In genomic region chr2:39542523-39542922, GRCh38 we compare ENCODE assay signal across 15 cellular contexts.
"Had no signal": no experiment of that assay in that cellular context is flagged by ENCODE, and none has a peak within 500 bp of the region (broad histone marks: within the 10 kb centered on the region; RNA-seq: fewer than 3 reads in every experiment).

No MANE protein-coding gene starts in this region.

- DNase-seq: activated CD4-positive, alpha-beta T cell treated with anti-CD3 and anti-CD28 coated beads for 1 hour; activated CD4-positive, alpha-beta T cell treated with anti-CD3 and anti-CD28 coated beads, Interleukin-2, amount 50 U/mL, for 4 hours; activated naive CD4-positive, alpha-beta T cell treated with Interleukin-2 at 50 U/mL for 16 hours; activated naive CD8-positive, alpha-beta T cell treated with anti-CD3 and anti-CD28 coated beads, Interleukin-2, amount 50 U/mL, for 24 hours; gastrocnemius medialis; heart left ventricle; left cardiac atrium; ovary; sigmoid colon; spleen; stimulated activated naive CD8-positive, alpha-beta T cell treated with anti-CD3 and anti-CD28 coated beads, Interleukin-15, amount 100 ng/mL, for 72 hours; T-helper 9 cell had no signal

- H3K4me3 ChIP-seq: cardiac muscle cell, gastrocnemius medialis, heart left ventricle, lung, ovary, sigmoid colon, spleen had no signal

- ATAC-seq: activated naive CD8-positive, alpha-beta T cell treated with anti-CD3 and anti-CD28 coated beads, Interleukin-2, amount 50 U/mL, for 24 hours; activated T-helper 17 cell treated with anti-CD3 and anti-CD28 coated beads, Interleukin-2, amount 50 U/mL, for 72 hours; gastrocnemius medialis; heart left ventricle; left cardiac atrium; stimulated activated naive CD8-positive, alpha-beta T cell treated with anti-CD3 and anti-CD28 coated beads, Interleukin-15, amount 100 ng/mL, for 72 hours had no signal

- H3K4me1 ChIP-seq: sigmoid colon, spleen had no signal

- H3K27me3 ChIP-seq: cardiac muscle cell, gastrocnemius medialis, heart left ventricle, ovary, sigmoid colon, spleen had no signal

- H3K9me3 ChIP-seq: gastrocnemius medialis, ovary, sigmoid colon, spleen had no signal

- H3K36me3 ChIP-seq: cardiac muscle cell, gastrocnemius medialis, heart left ventricle, ovary, sigmoid colon, spleen had no signal
